Comparison of ENCODE assay signal across 1 cellular context in genomic region chr12:122503783-122504590, GRCh38.
TF ChIP-seq lines count a peak whose summit lies in the region.

No MANE protein-coding gene starts in this region.

TF ChIP-seq in WTC11, 78 proteins besides CTCF, POLR2A, EP300 and RAD21 (continued from another document):
- TF ChIP-seq ATF3 (CRISPR knock-in tag; conservative IDR thresholded peaks at IDR 0.05) (no peak), EMX1 (CRISPR knock-in tag; IDR thresholded peaks at IDR 0.05) (no peak)
